Comparison of ENCODE assay signal across 17 cellular contexts in the genomic region with DNA sequence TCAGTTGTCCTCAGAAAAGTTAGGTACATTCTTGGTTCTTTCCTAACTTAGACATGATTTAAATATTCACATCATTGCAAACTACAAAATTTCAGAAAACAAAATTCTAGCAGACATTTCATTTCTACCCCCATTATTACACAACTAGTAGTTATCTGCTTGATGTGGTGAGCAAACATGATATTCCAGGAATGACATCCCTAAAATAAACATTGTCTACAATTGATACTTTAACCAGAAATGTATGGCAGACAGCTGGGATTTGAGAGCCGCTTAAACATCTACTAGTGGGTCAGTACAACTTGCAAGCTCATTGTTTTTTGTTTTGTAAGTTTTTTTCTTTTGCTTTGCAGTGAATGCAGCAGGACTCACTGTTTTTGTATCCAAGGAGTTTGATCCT. TPM values are rescaled to one million over a fixed set of nuclear protein-coding genes. Genes with fewer than 3 reads are reported as not detected.
DNase-seq lines count a peak whose midpoint lies in the region; ATAC-seq, FAIRE-seq and TF ChIP-seq lines count a peak whose summit lies in the region.
"Had no signal": no experiment of that assay in that cellular context is flagged by ENCODE, and none has a peak within 500 bp of the region (broad histone marks: within the 10 kb centered on the region; RNA-seq: fewer than 3 reads in every experiment).

No MANE protein-coding gene starts in this region.

- ATAC-seq in HCT116: no peak

- no peak overlapping the region for H3K9ac ChIP-seq in HCT116 (ENCODE audit: low read length)
- H3K9ac ChIP-seq: BLaER1, KMS-11 had no signal

- CTCF ChIA-PET in HCT116 (lab: Charles Lee): no interaction called here

- H3K4me3 ChIP-seq in HCT116 (replicated peaks in 1 of 2; ENCODE audit: low read depth in 1 of 2, low read length in 2 of 2): no peak overlapping the region
- H3K4me3 ChIP-seq: A549, BLaER1, GM12878, HAP-1 had no signal

- peak overlapping the region; percentile 43 for H2AFZ ChIP-seq in HCT116 (ENCODE audit: low read depth, low read length, poor library complexity, severe bottlenecking)

- no peak for DNase-seq in HCT116 (ENCODE audit: low read depth, low spot score)
- peak; percentile 37 for DNase-seq in amniotic epithelial cell (ENCODE audit: low read depth)
- DNase-seq in iris pigment epithelial cell (ENCODE audit: low read depth): peak; percentile 14
- no peak for DNase-seq in urothelium cell line (ENCODE audit: low spot score)
- DNase-seq in GOT3 (lab: John Stamatoyannopoulos, UW): no peak
- no peak for DNase-seq in NCI-H1092 (lab: John Stamatoyannopoulos, UW)
- DNase-seq in DMS153 (lab: John Stamatoyannopoulos, UW): no peak
- DNase-seq: DMS79 had no signal

- no peak for TF ChIP-seq RAD21 in HCT116 (IDR thresholded peaks at IDR 0.05; ENCODE audit: low read depth)

- no peaks in the 10 kb centered on the region for H3K9me2 ChIP-seq in HCT116 (ENCODE audit: insufficient read depth)

- H3K4me1 ChIP-seq in HCT116 (ENCODE audit: control insufficient read depth in 1 of 2, insufficient read depth in 2 of 2, low read length in 2 of 2): no peaks in the 10 kb centered on the region
- H3K4me1 ChIP-seq: A549, HAP-1 had no signal

- POLR2A ChIA-PET in HCT116 (lab: Charles Lee): no interaction called here

- no peaks in the 10 kb centered on the region for H3K9me3 ChIP-seq in HCT116 (ENCODE audit: control insufficient read depth in 1 of 2, insufficient read depth in 1 of 2, low read depth in 1 of 2, low read length in 2 of 2)
- H3K9me3 ChIP-seq: A549, BLaER1, Caco-2, HAP-1 had no signal

- RAD21 ChIA-PET in HCT116 (lab: Charles Lee; ENCODE audit: low non-redundant PET in 1 of 2, low total read pairs in 2 of 2, uncharacterized antibody in 2 of 2, unreplicated experiment in 2 of 2): no interaction called here

- no peak for TF ChIP-seq POLR2A in HCT116 (IDR thresholded peaks at IDR 0.05; ENCODE audit: borderline replicate concordance, extremely low read depth, insufficient read depth, insufficient read length)

- no peak for TF ChIP-seq CTCF in HCT116 (IDR thresholded peaks at IDR 0.05 in 2 of 3, conservative IDR thresholded peaks at IDR 0.05 in 1 of 3; ENCODE audit: borderline replicate concordance in 1 of 3, insufficient read depth in 1 of 3, low read depth in 2 of 3, low read length in 2 of 3)

- no peaks in the 10 kb centered on the region for H3K36me3 ChIP-seq in HCT116 (ENCODE audit: control insufficient read depth in 1 of 2, insufficient read depth in 2 of 2, low read length in 2 of 2)
- H3K36me3 ChIP-seq: BLaER1, HAP-1 had no signal

- BruUV-seq in HCT116 (replicated peaks; lab: Mats Ljungman, UMichigan): no TSS peak

- intact Hi-C loops in HCT116 (cut with micrococcal nuclease): loop anchor here (1.0 to 10.0 kb wide), 6 partner anchors 55 to 871 kb away; no protein-coding TSS in a partner anchor

- FAIRE-seq in urothelium cell line (lab: Jason Lieb, UNC): peak; percentile 59
- FAIRE-seq: A549 had no signal

- no peaks in the 10 kb centered on the region for H4K20me1 ChIP-seq in HCT116 (ENCODE audit: insufficient read depth)
- H4K20me1 ChIP-seq: BLaER1 had no signal

- H3K79me2 ChIP-seq in HCT116 (ENCODE audit: insufficient read depth, low read length): no peaks in the 10 kb centered on the region

- no peak overlapping the region for H3K4me2 ChIP-seq in HCT116 (ENCODE audit: low read length)
- H3K4me2 ChIP-seq: A549, BLaER1, KMS-11 had no signal

- no peak overlapping the region for H3K27ac ChIP-seq in HCT116 (ENCODE audit: low read depth, low read length)
- H3K27ac ChIP-seq: A549, BLaER1, KMS-11 had no signal

- H3K27me3 ChIP-seq in HCT116 (ENCODE audit: insufficient read depth, low read length): no peaks in the 10 kb centered on the region
- H3K27me3 ChIP-seq: BLaER1 had no signal

TF ChIP-seq in HCT116, 20 proteins besides CTCF, POLR2A, EP300 and RAD21:
- no peak for TF ChIP-seq REST (IDR thresholded peaks at IDR 0.05; ENCODE audit: low read depth)
- TF ChIP-seq JUND (IDR thresholded peaks at IDR 0.05): no peak
- no peak for TF ChIP-seq FOSL1 (IDR thresholded peaks at IDR 0.05; ENCODE audit: low read depth)
- TF ChIP-seq, protein P1, sequence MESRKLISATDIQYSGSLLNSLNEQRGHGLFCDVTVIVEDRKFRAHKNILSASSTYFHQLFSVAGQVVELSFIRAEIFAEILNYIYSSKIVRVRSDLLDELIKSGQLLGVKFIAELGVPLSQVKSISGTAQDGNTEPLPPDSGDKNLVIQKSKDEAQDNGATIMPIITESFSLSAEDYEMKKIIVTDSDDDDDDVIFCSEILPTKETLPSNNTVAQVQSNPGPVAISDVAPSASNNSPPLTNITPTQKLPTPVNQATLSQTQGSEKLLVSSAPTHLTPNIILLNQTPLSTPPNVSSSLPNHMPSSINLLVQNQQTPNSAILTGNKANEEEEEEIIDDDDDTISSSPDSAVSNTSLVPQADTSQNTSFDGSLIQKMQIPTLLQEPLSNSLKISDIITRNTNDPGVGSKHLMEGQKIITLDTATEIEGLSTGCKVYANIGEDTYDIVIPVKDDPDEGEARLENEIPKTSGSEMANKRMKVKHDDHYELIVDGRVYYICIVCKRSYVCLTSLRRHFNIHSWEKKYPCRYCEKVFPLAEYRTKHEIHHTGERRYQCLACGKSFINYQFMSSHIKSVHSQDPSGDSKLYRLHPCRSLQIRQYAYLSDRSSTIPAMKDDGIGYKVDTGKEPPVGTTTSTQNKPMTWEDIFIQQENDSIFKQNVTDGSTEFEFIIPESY (IDR thresholded peaks at IDR 0.05; ENCODE audit: extremely low read depth, insufficient replicate concordance, low read length): no peak
- no peak for TF ChIP-seq SRF (IDR thresholded peaks at IDR 0.05; ENCODE audit: low read depth)
- TF ChIP-seq SP1 (IDR thresholded peaks at IDR 0.05; ENCODE audit: low read depth): no peak
- TF ChIP-seq ZFX (IDR thresholded peaks at IDR 0.05): no peak
- no peak for TF ChIP-seq ELF1 (IDR thresholded peaks at IDR 0.05; ENCODE audit: borderline replicate concordance, low read depth)
- TF ChIP-seq MAX (IDR thresholded peaks at IDR 0.05): no peak
- TF ChIP-seq YY1 (IDR thresholded peaks at IDR 0.05; ENCODE audit: extremely low read depth, insufficient replicate concordance, low read depth, low read length): no peak

RNA-seq across cellular contexts. Expression of gene AMBN, which starts 32.1 kb away (rescaled TPM):
- total RNA-seq in HCT116 (2021; ENCODE audit: unreplicated experiment): not detected
- not detected in 2 replicates for polyA plus RNA-seq in HCT116 (2012)
- total RNA-seq: CD8-positive, alpha-beta memory T cell; G401; GM12878; H1 had no signal
- polyA plus RNA-seq: A549; CD8-positive, alpha-beta memory T cell; H1 had no signal

RNA-seq across cellular contexts. Expression of gene AMTN, which starts 41.6 kb away (rescaled TPM):
- total RNA-seq in HCT116 (2021; ENCODE audit: unreplicated experiment): not detected
- not detected in 2 replicates for polyA plus RNA-seq in HCT116 (2012)
- total RNA-seq: Caco-2; CD8-positive, alpha-beta memory T cell; G401; GM12878; H1 had no signal
- polyA plus RNA-seq: A549; CD8-positive, alpha-beta memory T cell; GM12878; H1 had no signal

Comparison
In these comparisons a context has a peak if more than half of its experiments do, and no peak if none do; other contexts are left out.
1. DNase-seq: peak in amniotic epithelial cell (single experiment) and iris pigment epithelial cell (single experiment); none in HCT116 (single experiment), urothelium cell line (single experiment), GOT3 (single experiment), NCI-H1092 (single experiment) and DMS153 (single experiment).